In the genomic region with DNA sequence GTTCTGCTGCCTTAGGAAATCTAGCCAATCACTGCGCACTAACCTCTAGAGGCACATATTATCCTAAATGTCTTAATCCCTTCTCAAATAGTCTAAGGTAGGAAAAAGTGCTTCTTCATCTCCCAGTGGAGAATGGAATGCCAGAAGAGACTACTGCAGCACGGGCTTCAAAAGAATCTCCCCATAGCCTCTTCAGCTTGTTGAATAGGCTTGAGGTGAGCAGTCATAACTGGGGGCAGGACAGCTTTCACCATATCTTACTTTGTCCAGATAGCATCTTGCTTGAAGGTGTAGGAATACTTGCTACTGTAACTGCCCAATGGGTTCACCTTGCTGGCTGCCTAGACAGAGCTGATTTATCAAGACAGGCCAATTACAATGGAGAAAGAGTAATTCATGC, we compare ENCODE assay signal across 1 cellular context.
TF ChIP-seq lines count a peak whose summit lies in the region.

No MANE protein-coding gene starts in this region.

TF ChIP-seq in WTC11, 78 proteins besides CTCF, POLR2A, EP300 and RAD21 (continued from another document):
- no peak for TF ChIP-seq FOXP1 (CRISPR knock-in tag; IDR thresholded peaks at IDR 0.05; ENCODE audit: borderline replicate concordance)
